ENCODE assay signal across 1 cellular context in the genomic region with DNA sequence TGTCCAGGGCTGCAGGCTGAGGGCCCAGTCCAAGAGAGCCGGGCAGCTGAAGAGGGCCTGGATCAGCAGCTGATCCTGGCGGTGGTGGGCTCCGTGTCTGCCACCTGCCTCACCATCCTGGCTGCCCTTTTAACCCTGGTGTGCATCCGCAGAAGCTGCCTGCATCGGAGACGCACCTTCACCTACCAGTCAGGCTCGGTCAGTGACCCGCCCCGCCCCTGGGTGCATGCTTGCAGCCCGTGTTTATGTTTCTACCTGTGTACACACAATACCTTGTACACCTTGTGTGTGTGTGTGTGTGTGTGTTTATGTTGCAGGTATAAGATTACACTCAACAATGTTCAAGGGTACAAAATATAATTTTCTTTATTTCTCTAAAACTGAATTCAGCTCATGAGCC.
TF ChIP-seq lines count a peak whose summit lies in the region.

No MANE protein-coding gene starts in this region.

TF ChIP-seq in HepG2, 621 proteins besides CTCF, POLR2A, EP300 and RAD21 (continued from another document and continues in another):
- TF ChIP-seq, protein P1, sequence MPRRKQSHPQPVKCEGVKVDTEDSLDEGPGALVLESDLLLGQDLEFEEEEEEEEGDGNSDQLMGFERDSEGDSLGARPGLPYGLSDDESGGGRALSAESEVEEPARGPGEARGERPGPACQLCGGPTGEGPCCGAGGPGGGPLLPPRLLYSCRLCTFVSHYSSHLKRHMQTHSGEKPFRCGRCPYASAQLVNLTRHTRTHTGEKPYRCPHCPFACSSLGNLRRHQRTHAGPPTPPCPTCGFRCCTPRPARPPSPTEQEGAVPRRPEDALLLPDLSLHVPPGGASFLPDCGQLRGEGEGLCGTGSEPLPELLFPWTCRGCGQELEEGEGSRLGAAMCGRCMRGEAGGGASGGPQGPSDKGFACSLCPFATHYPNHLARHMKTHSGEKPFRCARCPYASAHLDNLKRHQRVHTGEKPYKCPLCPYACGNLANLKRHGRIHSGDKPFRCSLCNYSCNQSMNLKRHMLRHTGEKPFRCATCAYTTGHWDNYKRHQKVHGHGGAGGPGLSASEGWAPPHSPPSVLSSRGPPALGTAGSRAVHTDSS (CRISPR knock-in tag; conservative IDR thresholded peaks at IDR 0.05), result no peak
- TF ChIP-seq HMG20B (CRISPR knock-in tag; conservative IDR thresholded peaks at IDR 0.05), result no peak
- TF ChIP-seq GATAD2A (CRISPR knock-in tag; IDR thresholded peaks at IDR 0.05), result peak; percentile 35; the same call in 1 of the 2 replicates
- no peak for TF ChIP-seq ZNF670 (CRISPR knock-in tag; IDR thresholded peaks at IDR 0.05; ENCODE audit: borderline replicate concordance)
- TF ChIP-seq, protein P2, sequence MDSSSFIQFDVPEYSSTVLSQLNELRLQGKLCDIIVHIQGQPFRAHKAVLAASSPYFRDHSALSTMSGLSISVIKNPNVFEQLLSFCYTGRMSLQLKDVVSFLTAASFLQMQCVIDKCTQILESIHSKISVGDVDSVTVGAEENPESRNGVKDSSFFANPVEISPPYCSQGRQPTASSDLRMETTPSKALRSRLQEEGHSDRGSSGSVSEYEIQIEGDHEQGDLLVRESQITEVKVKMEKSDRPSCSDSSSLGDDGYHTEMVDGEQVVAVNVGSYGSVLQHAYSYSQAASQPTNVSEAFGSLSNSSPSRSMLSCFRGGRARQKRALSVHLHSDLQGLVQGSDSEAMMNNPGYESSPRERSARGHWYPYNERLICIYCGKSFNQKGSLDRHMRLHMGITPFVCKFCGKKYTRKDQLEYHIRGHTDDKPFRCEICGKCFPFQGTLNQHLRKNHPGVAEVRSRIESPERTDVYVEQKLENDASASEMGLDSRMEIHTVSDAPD (CRISPR knock-in tag; IDR thresholded peaks at IDR 0.05), result no peak
- peak; percentile 41; the same call in 1 of the 2 replicates for TF ChIP-seq HOXA3 (CRISPR knock-in tag; IDR thresholded peaks at IDR 0.05)
- TF ChIP-seq MIXL1 (CRISPR knock-in tag; IDR thresholded peaks at IDR 0.05), result no peak
- no peak for TF ChIP-seq GATAD1 (CRISPR knock-in tag; IDR thresholded peaks at IDR 0.05)
- no peak for TF ChIP-seq ZNF577 (CRISPR knock-in tag; IDR thresholded peaks at IDR 0.05; ENCODE audit: borderline replicate concordance, low read depth)
- no peak for TF ChIP-seq AGO2 (optimal IDR thresholded peaks at IDR 0.05; ENCODE audit: low read depth, low read length)
- TF ChIP-seq MAFG (CRISPR knock-in tag; IDR thresholded peaks at IDR 0.05), result no peak
- no peak for TF ChIP-seq CCDC6 (CRISPR knock-in tag; IDR thresholded peaks at IDR 0.05)
- TF ChIP-seq, protein P3, sequence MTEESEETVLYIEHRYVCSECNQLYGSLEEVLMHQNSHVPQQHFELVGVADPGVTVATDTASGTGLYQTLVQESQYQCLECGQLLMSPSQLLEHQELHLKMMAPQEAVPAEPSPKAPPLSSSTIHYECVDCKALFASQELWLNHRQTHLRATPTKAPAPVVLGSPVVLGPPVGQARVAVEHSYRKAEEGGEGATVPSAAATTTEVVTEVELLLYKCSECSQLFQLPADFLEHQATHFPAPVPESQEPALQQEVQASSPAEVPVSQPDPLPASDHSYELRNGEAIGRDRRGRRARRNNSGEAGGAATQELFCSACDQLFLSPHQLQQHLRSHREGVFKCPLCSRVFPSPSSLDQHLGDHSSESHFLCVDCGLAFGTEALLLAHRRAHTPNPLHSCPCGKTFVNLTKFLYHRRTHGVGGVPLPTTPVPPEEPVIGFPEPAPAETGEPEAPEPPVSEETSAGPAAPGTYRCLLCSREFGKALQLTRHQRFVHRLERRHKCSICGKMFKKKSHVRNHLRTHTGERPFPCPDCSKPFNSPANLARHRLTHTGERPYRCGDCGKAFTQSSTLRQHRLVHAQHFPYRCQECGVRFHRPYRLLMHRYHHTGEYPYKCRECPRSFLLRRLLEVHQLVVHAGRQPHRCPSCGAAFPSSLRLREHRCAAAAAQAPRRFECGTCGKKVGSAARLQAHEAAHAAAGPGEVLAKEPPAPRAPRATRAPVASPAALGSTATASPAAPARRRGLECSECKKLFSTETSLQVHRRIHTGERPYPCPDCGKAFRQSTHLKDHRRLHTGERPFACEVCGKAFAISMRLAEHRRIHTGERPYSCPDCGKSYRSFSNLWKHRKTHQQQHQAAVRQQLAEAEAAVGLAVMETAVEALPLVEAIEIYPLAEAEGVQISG (CRISPR knock-in tag; IDR thresholded peaks at IDR 0.05), result no peak
- no peak for TF ChIP-seq NFYB (CRISPR knock-in tag; IDR thresholded peaks at IDR 0.05)
- no peak for TF ChIP-seq ZBTB3 (CRISPR knock-in tag; IDR thresholded peaks at IDR 0.05; ENCODE audit: borderline replicate concordance, low read depth)
- TF ChIP-seq MIER2 (CRISPR knock-in tag; IDR thresholded peaks at IDR 0.05), result no peak
- no peak for TF ChIP-seq GFI1 (CRISPR knock-in tag; IDR thresholded peaks at IDR 0.05; ENCODE audit: borderline replicate concordance)
- TF ChIP-seq SRY (CRISPR knock-in tag; IDR thresholded peaks at IDR 0.05), result no peak
- TF ChIP-seq ZNF264 (CRISPR knock-in tag; IDR thresholded peaks at IDR 0.05), result no peak
- TF ChIP-seq GLI4 (CRISPR knock-in tag; IDR thresholded peaks at IDR 0.05; ENCODE audit: borderline replicate concordance), result no peak
- TF ChIP-seq ZNF354B (CRISPR knock-in tag; IDR thresholded peaks at IDR 0.05), result no peak
- TF ChIP-seq, protein P4, sequence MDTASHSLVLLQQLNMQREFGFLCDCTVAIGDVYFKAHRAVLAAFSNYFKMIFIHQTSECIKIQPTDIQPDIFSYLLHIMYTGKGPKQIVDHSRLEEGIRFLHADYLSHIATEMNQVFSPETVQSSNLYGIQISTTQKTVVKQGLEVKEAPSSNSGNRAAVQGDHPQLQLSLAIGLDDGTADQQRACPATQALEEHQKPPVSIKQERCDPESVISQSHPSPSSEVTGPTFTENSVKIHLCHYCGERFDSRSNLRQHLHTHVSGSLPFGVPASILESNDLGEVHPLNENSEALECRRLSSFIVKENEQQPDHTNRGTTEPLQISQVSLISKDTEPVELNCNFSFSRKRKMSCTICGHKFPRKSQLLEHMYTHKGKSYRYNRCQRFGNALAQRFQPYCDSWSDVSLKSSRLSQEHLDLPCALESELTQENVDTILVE (CRISPR knock-in tag; IDR thresholded peaks at IDR 0.05), result no peak
- TF ChIP-seq, protein P5, sequence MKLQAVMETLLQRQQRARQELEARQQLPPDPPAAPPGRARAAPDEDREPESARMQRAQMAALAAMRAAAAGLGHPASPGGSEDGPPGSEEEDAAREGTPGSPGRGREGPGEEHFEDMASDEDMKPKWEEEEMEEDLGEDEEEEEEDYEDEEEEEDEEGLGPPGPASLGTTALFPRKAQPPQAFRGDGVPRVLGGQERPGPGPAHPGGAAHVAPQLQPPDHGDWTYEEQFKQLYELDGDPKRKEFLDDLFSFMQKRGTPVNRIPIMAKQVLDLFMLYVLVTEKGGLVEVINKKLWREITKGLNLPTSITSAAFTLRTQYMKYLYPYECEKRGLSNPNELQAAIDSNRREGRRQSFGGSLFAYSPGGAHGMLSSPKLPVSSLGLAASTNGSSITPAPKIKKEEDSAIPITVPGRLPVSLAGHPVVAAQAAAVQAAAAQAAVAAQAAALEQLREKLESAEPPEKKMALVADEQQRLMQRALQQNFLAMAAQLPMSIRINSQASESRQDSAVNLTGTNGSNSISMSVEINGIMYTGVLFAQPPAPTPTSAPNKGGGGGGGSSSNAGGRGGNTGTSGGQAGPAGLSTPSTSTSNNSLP (IDR thresholded peaks at IDR 0.05; ENCODE audit: low read depth, low read length), result no peak
- no peak for TF ChIP-seq KLF15 (CRISPR knock-in tag; IDR thresholded peaks at IDR 0.05; ENCODE audit: borderline replicate concordance)
- no peak for TF ChIP-seq ZNF589 (CRISPR knock-in tag; conservative IDR thresholded peaks at IDR 0.05)
- TF ChIP-seq PITX1 (CRISPR knock-in tag; IDR thresholded peaks at IDR 0.05), result no peak
- no peak for TF ChIP-seq KLF6 (CRISPR knock-in tag; IDR thresholded peaks at IDR 0.05)
- no peak for TF ChIP-seq KDM3A (CRISPR knock-in tag; IDR thresholded peaks at IDR 0.05; ENCODE audit: low read depth)
- TF ChIP-seq, protein P6, sequence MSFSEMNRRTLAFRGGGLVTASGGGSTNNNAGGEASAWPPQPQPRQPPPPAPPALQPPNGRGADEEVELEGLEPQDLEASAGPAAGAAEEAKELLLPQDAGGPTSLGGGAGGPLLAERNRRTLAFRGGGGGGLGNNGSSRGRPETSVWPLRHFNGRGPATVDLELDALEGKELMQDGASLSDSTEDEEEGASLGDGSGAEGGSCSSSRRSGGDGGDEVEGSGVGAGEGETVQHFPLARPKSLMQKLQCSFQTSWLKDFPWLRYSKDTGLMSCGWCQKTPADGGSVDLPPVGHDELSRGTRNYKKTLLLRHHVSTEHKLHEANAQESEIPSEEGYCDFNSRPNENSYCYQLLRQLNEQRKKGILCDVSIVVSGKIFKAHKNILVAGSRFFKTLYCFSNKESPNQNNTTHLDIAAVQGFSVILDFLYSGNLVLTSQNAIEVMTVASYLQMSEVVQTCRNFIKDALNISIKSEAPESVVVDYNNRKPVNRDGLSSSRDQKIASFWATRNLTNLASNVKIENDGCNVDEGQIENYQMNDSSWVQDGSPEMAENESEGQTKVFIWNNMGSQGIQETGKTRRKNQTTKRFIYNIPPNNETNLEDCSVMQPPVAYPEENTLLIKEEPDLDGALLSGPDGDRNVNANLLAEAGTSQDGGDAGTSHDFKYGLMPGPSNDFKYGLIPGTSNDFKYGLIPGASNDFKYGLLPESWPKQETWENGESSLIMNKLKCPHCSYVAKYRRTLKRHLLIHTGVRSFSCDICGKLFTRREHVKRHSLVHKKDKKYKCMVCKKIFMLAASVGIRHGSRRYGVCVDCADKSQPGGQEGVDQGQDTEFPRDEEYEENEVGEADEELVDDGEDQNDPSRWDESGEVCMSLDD (CRISPR knock-in tag; IDR thresholded peaks at IDR 0.05; ENCODE audit: borderline replicate concordance), result no peak
- no peak for TF ChIP-seq AKAP8 (CRISPR knock-in tag; IDR thresholded peaks at IDR 0.05)
- TF ChIP-seq SIX1 (CRISPR knock-in tag; IDR thresholded peaks at IDR 0.05; ENCODE audit: borderline replicate concordance), result peak; percentile 39; the same call in 1 of the 2 replicates
- TF ChIP-seq PTBP1 (IDR thresholded peaks at IDR 0.05; ENCODE audit: low read depth, low read length, poor library complexity, severe bottlenecking), result no peak
- no peak for TF ChIP-seq PRPF4 (IDR thresholded peaks at IDR 0.05; ENCODE audit: low read depth, low read length, poor library complexity, severe bottlenecking)
- TF ChIP-seq, protein P7, sequence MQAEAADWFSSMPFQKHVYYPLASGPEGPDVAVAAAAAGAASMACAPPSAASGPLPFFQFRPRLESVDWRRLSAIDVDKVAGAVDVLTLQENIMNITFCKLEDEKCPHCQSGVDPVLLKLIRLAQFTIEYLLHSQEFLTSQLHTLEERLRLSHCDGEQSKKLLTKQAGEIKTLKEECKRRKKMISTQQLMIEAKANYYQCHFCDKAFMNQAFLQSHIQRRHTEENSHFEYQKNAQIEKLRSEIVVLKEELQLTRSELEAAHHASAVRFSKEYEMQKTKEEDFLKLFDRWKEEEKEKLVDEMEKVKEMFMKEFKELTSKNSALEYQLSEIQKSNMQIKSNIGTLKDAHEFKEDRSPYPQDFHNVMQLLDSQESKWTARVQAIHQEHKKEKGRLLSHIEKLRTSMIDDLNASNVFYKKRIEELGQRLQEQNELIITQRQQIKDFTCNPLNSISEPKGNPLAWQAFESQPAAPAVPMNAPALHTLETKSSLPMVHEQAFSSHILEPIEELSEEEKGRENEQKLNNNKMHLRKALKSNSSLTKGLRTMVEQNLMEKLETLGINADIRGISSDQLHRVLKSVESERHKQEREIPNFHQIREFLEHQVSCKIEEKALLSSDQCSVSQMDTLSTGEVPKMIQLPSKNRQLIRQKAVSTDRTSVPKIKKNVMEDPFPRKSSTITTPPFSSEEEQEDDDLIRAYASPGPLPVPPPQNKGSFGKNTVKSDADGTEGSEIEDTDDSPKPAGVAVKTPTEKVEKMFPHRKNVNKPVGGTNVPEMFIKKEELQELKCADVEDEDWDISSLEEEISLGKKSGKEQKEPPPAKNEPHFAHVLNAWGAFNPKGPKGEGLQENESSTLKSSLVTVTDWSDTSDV (CRISPR knock-in tag; IDR thresholded peaks at IDR 0.05), result no peak
- TF ChIP-seq ZNF557 (CRISPR knock-in tag; IDR thresholded peaks at IDR 0.05), result no peak
- TF ChIP-seq SETDB1 (CRISPR knock-in tag; IDR thresholded peaks at IDR 0.05; ENCODE audit: borderline replicate concordance), result no peak
- TF ChIP-seq SALL1 (CRISPR knock-in tag; IDR thresholded peaks at IDR 0.05), result peak; percentile 64; the same call in 1 of the 2 replicates
- no peak for TF ChIP-seq SOX13 (IDR thresholded peaks at IDR 0.05)
- peak in 1 of 2 experiments; percentile 22; a peak in 1 of 4 replicates for TF ChIP-seq SOX13 (CRISPR knock-in tag; conservative IDR thresholded peaks at IDR 0.05 in 1 of 2, IDR thresholded peaks at IDR 0.05 in 1 of 2)
- TF ChIP-seq TOPORS (CRISPR knock-in tag; IDR thresholded peaks at IDR 0.05), result no peak
- TF ChIP-seq SAP130 (CRISPR knock-in tag; IDR thresholded peaks at IDR 0.05; ENCODE audit: low read depth), result 0 out of 2 replicates have a peak, but pooled peaks have one; percentile 12
- no peak for TF ChIP-seq TBL1XR1 (IDR thresholded peaks at IDR 0.05; ENCODE audit: borderline replicate concordance, low read length, partially characterized antibody)
- no peak for TF ChIP-seq SATB2 (CRISPR knock-in tag; IDR thresholded peaks at IDR 0.05)
- TF ChIP-seq SCMH1 (CRISPR knock-in tag; IDR thresholded peaks at IDR 0.05; ENCODE audit: borderline replicate concordance), result no peak
- no peak for TF ChIP-seq ZNF430 (CRISPR knock-in tag; IDR thresholded peaks at IDR 0.05)
- TF ChIP-seq, protein P8, sequence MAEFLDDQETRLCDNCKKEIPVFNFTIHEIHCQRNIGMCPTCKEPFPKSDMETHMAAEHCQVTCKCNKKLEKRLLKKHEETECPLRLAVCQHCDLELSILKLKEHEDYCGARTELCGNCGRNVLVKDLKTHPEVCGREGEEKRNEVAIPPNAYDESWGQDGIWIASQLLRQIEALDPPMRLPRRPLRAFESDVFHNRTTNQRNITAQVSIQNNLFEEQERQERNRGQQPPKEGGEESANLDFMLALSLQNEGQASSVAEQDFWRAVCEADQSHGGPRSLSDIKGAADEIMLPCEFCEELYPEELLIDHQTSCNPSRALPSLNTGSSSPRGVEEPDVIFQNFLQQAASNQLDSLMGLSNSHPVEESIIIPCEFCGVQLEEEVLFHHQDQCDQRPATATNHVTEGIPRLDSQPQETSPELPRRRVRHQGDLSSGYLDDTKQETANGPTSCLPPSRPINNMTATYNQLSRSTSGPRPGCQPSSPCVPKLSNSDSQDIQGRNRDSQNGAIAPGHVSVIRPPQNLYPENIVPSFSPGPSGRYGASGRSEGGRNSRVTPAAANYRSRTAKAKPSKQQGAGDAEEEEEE (CRISPR knock-in tag; IDR thresholded peaks at IDR 0.05; ENCODE audit: borderline replicate concordance), result 0 out of 2 replicates have a peak, but pooled peaks have one; percentile 61
- TF ChIP-seq ZEB1 (IDR thresholded peaks at IDR 0.05; ENCODE audit: insufficient replicate concordance, low read depth), result peak; percentile 73
- 0 out of 2 replicates have a peak, but pooled peaks have one; percentile 34 for TF ChIP-seq NR2F2 (IDR thresholded peaks at IDR 0.05; ENCODE audit: borderline replicate concordance, low read depth)
- no peak for TF ChIP-seq PCBP2 (optimal IDR thresholded peaks at IDR 0.05; ENCODE audit: low read depth, low read length, poor library complexity, severe bottlenecking)
- TF ChIP-seq TP53 (CRISPR knock-in tag; conservative IDR thresholded peaks at IDR 0.05), result no peak
- no peak for TF ChIP-seq KAT8 (CRISPR knock-in tag; IDR thresholded peaks at IDR 0.05)
- no peak for TF ChIP-seq ZFP36L2 (CRISPR knock-in tag; IDR thresholded peaks at IDR 0.05)
- no peak for TF ChIP-seq REPIN1 (CRISPR knock-in tag; IDR thresholded peaks at IDR 0.05; ENCODE audit: borderline replicate concordance, low read depth)
- no peak for TF ChIP-seq ZNF224 (CRISPR knock-in tag; IDR thresholded peaks at IDR 0.05)
